Comparison of ENCODE assay signal across 22 cellular contexts in the genomic region with DNA sequence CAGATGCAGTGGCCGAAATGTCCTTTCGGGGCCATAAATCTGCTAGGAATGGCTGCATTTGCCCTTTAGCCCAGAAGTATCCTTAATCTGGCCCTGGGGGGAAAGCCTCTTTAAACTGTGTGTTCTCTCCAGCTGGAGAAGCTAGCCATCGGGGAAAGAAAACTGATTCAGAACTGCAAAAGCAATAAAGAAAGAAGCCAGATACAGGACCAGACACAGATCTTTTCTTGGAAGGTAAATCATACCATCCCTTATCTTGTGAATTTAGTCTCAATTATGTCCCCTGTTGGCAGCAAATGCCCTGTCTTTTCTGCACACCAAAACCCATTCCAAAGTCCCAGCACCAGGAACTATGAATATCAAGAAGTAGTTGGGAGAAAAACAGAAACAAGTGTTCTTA. TPM values are rescaled to one million over a fixed set of nuclear protein-coding genes. Genes with fewer than 3 reads are reported as not detected.
"Had no signal": no experiment of that assay in that cellular context is flagged by ENCODE, and none has a peak within 500 bp of the region (broad histone marks: within the 10 kb centered on the region; RNA-seq: fewer than 3 reads in every experiment).

No MANE protein-coding gene starts in this region.

- DNase-seq: effector memory CD8-positive, alpha-beta T cell; gastrocnemius medialis; heart right ventricle; hypothalamus; kidney glomerular epithelial cell; naive thymus-derived CD4-positive, alpha-beta T cell; right cardiac atrium; stimulated activated CD4-positive, alpha-beta T cell treated with anti-CD3 and anti-CD28 coated beads, Interleukin-15, amount 100 ng/mL, for 24 hours; stimulated activated CD4-positive, alpha-beta T cell treated with anti-CD3 and anti-CD28 coated beads, Interleukin-1b, Interleukin-23, amount 100 ng/mL, for 48 hours; stimulated activated CD4-positive, alpha-beta T cell treated with anti-CD3 and anti-CD28 coated beads, Interleukin-4, amount 100 ng/mL, for 24 hours; stimulated activated naive CD8-positive, alpha-beta T cell treated with anti-CD3 and anti-CD28 coated beads, Interleukin-15, amount 100 ng/mL, for 72 hours; thyroid gland had no signal

- H3K4me3 ChIP-seq: esophagus muscularis mucosa, gastrocnemius medialis, heart right ventricle, thyroid gland had no signal

- H3K27ac ChIP-seq: epithelial cell of prostate, esophagus muscularis mucosa, gastrocnemius medialis, heart right ventricle, neutrophil, thyroid gland had no signal

- H3K27me3 ChIP-seq: esophagus muscularis mucosa, gastrocnemius medialis, neutrophil, thyroid gland had no signal

- H3K4me1 ChIP-seq: esophagus muscularis mucosa, gastrocnemius medialis, heart right ventricle, thyroid gland had no signal

- H3K9me3 ChIP-seq: esophagus muscularis mucosa, gastrocnemius medialis, neutrophil, thyroid gland had no signal

- H3K36me3 ChIP-seq: esophagus muscularis mucosa, gastrocnemius medialis, heart right ventricle, neutrophil, thyroid gland had no signal

RNA-seq across cellular contexts. Expression of a gene that starts 42.6 kb away (rescaled TPM):
- total RNA-seq: esophagus muscularis mucosa; fibroblast of villous mesenchyme; gastrocnemius medialis; heart right ventricle; liver; lung microvascular endothelial cell; mononuclear cell; naive thymus-derived CD4-positive, alpha-beta T cell; osteoblast; posterior vena cava; right cardiac atrium; thyroid gland had no signal
- polyA plus RNA-seq: heart right ventricle; naive thymus-derived CD4-positive, alpha-beta T cell; neural cell; right cardiac atrium had no signal
